In the genomic region with DNA sequence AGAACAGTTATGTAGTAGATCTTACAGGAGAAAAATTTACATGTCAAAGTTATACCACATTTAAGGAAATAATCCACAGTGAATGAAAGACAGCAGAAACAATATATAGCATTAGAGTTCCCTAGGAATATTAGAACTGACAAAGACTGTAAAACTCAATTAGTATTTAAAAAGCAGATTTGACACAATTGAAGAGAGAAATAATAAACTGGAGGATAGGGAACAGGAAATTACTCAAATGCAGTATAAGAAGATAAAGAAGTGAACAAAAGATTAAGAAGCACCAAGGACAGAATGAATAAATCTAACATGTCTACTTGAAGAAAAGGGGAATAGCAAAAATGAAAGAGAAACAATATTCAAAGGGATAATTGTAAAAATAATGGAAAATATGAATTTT, we compare ENCODE assay signal across 28 cellular contexts.
"Had no signal": no experiment of that assay in that cellular context is flagged by ENCODE, and none has a peak within 500 bp of the region (broad histone marks: within the 10 kb centered on the region; RNA-seq: fewer than 3 reads in every experiment).

No MANE protein-coding gene starts in this region.

- H3K27ac Mint-ChIP-seq: stimulated activated effector memory CD8-positive, alpha-beta T cell treated with anti-CD3 and anti-CD28 coated beads, Interleukin-12 subunit alpha, Interleukin-12 subunit beta, amount 100 ng/mL, for 72 hours; stimulated activated memory B cell treated with anti-CD40 and anti-IgM and Interleukin-4, amounts not matched to agents 10 μg/mL and 1 μg/mL and 100 μg/mL, for 72 hours; stimulated activated naive B cell treated with anti-CD40 and anti-IgM and Interleukin-4, amounts not matched to agents 10 μg/mL and 1 μg/mL and 100 μg/mL, for 72 hours; stimulated activated naive CD8-positive, alpha-beta T cell treated with anti-CD3 and anti-CD28 coated beads, Interleukin-15, amount 100 ng/mL, for 72 hours; stimulated activated naive CD8-positive, alpha-beta T cell treated with anti-CD3 and anti-CD28 coated beads, Interleukin-15, Interleukin-2, amounts not matched to agents 100 ng/mL and 50 ng/mL, for 24 hours; type B pancreatic cell had no signal

- H3K36me3 ChIP-seq: stomach, suprapubic skin, thoracic aorta, thyroid gland, tibial artery, tibial nerve, transverse colon, upper lobe of left lung, upper lobe of right lung, uterus, vagina had no signal

- H3K27ac ChIP-seq: stomach, suprapubic skin, testis, thoracic aorta, thyroid gland, tibial artery, tibial nerve, transverse colon, upper lobe of left lung, upper lobe of right lung, uterus, vagina had no signal

- H3K9me3 Mint-ChIP-seq: type B pancreatic cell had no signal

- ATAC-seq: stimulated activated effector memory CD8-positive, alpha-beta T cell treated with anti-CD3 and anti-CD28 coated beads, Interleukin-12 subunit alpha, Interleukin-12 subunit beta, amount 100 ng/mL, for 72 hours; stimulated activated memory B cell treated with anti-CD40 and anti-IgM and Interleukin-4, amounts not matched to agents 10 μg/mL and 1 μg/mL and 100 μg/mL, for 72 hours; stimulated activated naive B cell treated with anti-CD40 and anti-IgM and Interleukin-4, amounts not matched to agents 10 μg/mL and 1 μg/mL and 100 μg/mL, for 72 hours; stimulated activated naive CD8-positive, alpha-beta T cell treated with anti-CD3 and anti-CD28 coated beads, Interleukin-15, amount 100 ng/mL, for 72 hours; stimulated activated naive CD8-positive, alpha-beta T cell treated with anti-CD3 and anti-CD28 coated beads, Interleukin-15, Interleukin-2, amounts not matched to agents 100 U/mL and 50 U/mL, for 24 hours; upper lobe of right lung had no signal

- H3K27me3 Mint-ChIP-seq: type B pancreatic cell had no signal

- DNase-seq: stimulated activated CD4-positive, alpha-beta T cell treated with anti-CD3 and anti-CD28 coated beads, Interleukin-2, amount 100 ng/mL, for 48 hours; stimulated activated CD4-positive, alpha-beta T cell treated with anti-CD3 and anti-CD28 coated beads, Interleukin-4, amount 100 ng/mL, for 1 hour; stimulated activated CD4-positive, alpha-beta T cell treated with anti-CD3 and anti-CD28 coated beads, Interleukin-4, amount 100 ng/mL, for 24 hours; stimulated activated CD4-positive, alpha-beta T cell treated with anti-CD3 and anti-CD28 coated beads, Interleukin-4, amount 100 ng/mL, for 4 hours; stimulated activated CD8-positive, alpha-beta memory T cell treated with anti-CD3 and anti-CD28 coated beads, Interleukin-4, amount 100 ng/mL, for 48 hours; stimulated activated naive B cell treated with anti-CD40 and anti-IgM and Interleukin-4, amounts not matched to agents 10 μg/mL and 1 μg/mL and 100 μg/mL, for 72 hours; stimulated activated naive CD4-positive, alpha-beta T cell; stimulated activated naive CD4-positive, alpha-beta T cell treated with Interleukin-2 at 50 U/mL for 16 hours; stimulated activated naive CD8-positive, alpha-beta T cell treated with anti-CD3 and anti-CD28 coated beads, Interleukin-15, amount 100 ng/mL, for 72 hours; stimulated activated naive CD8-positive, alpha-beta T cell treated with anti-CD3 and anti-CD28 coated beads, Interleukin-15, Interleukin-2, amounts not matched to agents 100 U/mL and 50 U/mL, for 24 hours; stomach; substantia nigra; testis; thyroid gland; tibial artery; transverse colon; trophoblast cell; upper lobe of left lung; upper lobe of right lung; uterus had no signal

- H3K27me3 ChIP-seq: stomach, suprapubic skin, testis, thyroid gland, tibial artery, tibial nerve, transverse colon, upper lobe of left lung, upper lobe of right lung, uterus, vagina had no signal

- H3K4me3 Mint-ChIP-seq: stimulated activated effector memory CD8-positive, alpha-beta T cell treated with anti-CD3 and anti-CD28 coated beads, Interleukin-12 subunit alpha, Interleukin-12 subunit beta, amount 100 ng/mL, for 72 hours; stimulated activated memory B cell treated with anti-CD40 and anti-IgM and Interleukin-4, amounts not matched to agents 10 μg/mL and 1 μg/mL and 100 μg/mL, for 72 hours; stimulated activated naive B cell treated with anti-CD40 and anti-IgM and Interleukin-4, amounts not matched to agents 10 μg/mL and 1 μg/mL and 100 μg/mL, for 72 hours; stimulated activated naive CD8-positive, alpha-beta T cell treated with anti-CD3 and anti-CD28 coated beads, Interleukin-15, amount 100 ng/mL, for 72 hours; stimulated activated naive CD8-positive, alpha-beta T cell treated with anti-CD3 and anti-CD28 coated beads, Interleukin-15, Interleukin-2, amounts not matched to agents 100 ng/mL and 50 ng/mL, for 24 hours; type B pancreatic cell had no signal

- H3K4me3 ChIP-seq: stomach, suprapubic skin, testis, thoracic aorta, thyroid gland, tibial artery, tibial nerve, transverse colon, upper lobe of left lung, upper lobe of right lung, uterus, vagina had no signal

- H3K9me3 ChIP-seq: suprapubic skin, testis, thyroid gland had no signal

- H3K4me1 Mint-ChIP-seq: stimulated activated effector memory CD8-positive, alpha-beta T cell treated with anti-CD3 and anti-CD28 coated beads, Interleukin-12 subunit alpha, Interleukin-12 subunit beta, amount 100 ng/mL, for 72 hours; stimulated activated memory B cell treated with anti-CD40 and anti-IgM and Interleukin-4, amounts not matched to agents 10 μg/mL and 1 μg/mL and 100 μg/mL, for 72 hours; stimulated activated naive B cell treated with anti-CD40 and anti-IgM and Interleukin-4, amounts not matched to agents 10 μg/mL and 1 μg/mL and 100 μg/mL, for 72 hours; stimulated activated naive CD8-positive, alpha-beta T cell treated with anti-CD3 and anti-CD28 coated beads, Interleukin-15, amount 100 ng/mL, for 72 hours had no signal

- H3K4me1 ChIP-seq: stomach, suprapubic skin, testis, thyroid gland, tibial artery, tibial nerve, transverse colon, upper lobe of left lung, upper lobe of right lung, uterus, vagina had no signal

- H3K36me3 Mint-ChIP-seq: stimulated activated effector memory CD8-positive, alpha-beta T cell treated with anti-CD3 and anti-CD28 coated beads, Interleukin-12 subunit alpha, Interleukin-12 subunit beta, amount 100 ng/mL, for 72 hours; stimulated activated memory B cell treated with anti-CD40 and anti-IgM and Interleukin-4, amounts not matched to agents 10 μg/mL and 1 μg/mL and 100 μg/mL, for 72 hours; stimulated activated naive B cell treated with anti-CD40 and anti-IgM and Interleukin-4, amounts not matched to agents 10 μg/mL and 1 μg/mL and 100 μg/mL, for 72 hours; type B pancreatic cell had no signal
